Comparison of ENCODE assay signal across 8 cellular contexts in the genomic region with DNA sequence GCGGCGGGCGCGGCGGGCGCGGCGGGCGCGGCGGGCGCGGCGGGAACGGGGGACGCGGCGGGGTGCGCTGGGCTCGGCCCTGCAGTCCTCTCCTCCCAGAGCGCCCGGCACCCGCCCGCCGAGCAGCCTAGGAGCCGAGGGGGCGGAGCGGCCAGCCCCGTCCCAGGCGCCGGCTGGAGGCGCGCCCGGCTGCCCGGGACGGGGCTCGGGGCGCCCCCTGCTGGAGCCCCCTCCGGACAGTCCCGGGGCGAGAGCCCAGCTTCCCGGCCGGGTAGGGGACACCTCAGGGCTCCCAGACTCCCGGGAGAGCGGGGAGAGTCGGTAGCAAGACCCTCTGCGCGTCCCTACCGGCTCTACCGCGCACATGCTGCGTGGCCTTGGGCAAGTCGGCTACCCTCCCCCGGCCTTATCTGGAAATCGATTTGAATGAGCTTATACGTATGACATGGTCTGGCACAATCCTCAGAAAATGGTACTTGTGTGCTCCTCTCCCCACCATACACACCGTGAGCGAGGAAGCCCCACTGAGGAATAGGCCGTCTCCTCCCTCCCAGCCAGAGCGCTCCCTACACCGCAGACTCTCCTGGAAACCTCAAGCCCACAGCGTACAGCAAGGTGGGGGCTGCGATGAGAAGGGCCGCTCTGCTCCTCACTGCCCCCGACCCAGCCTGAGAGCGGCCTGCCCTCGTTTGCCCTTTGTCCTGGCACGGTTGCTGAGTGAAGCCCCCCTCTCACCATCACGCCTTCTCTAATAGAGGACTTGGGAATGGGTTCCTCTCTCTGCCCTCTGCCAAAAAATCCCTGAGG. TPM values are rescaled to one million over a fixed set of nuclear protein-coding genes. Genes with fewer than 3 reads are reported as not detected.
DNase-seq lines count a peak whose midpoint lies in the region; ATAC-seq and TF ChIP-seq lines count a peak whose summit lies in the region.

A gene (minus strand): TSS at position 139 of the 807 bp plus-strand sequence. CDS start 6,224 bp downstream, outside the sequence.

- TF ChIP-seq CTCF in neutrophil (IDR thresholded peaks at IDR 0.05), result peak; percentile 74

- H3K36me3 ChIP-seq in neutrophil (peaks cover 4% of the 10 kb centered on the region), subcutaneous abdominal adipose tissue (ENCODE audit: control insufficient read depth in 5 of 5, insufficient read depth in 5 of 5, low read length in 5 of 5) (no peaks in the 10 kb centered on the region)

- H3K4me3 ChIP-seq in neutrophil (ENCODE audit: low read depth in 1 of 2, low read length in 1 of 2) (peak within 1 kb of the TSS; percentile 76 to 81), subcutaneous abdominal adipose tissue (ENCODE audit: low read depth in 1 of 5, low read length in 5 of 5) (peak within 1 kb of the TSS; percentile 72 to 78 (median 73))

- peak; percentile 45 for DNase-seq in NCI-H345 (lab: John Stamatoyannopoulos, UW)
- DNase-seq in NCI-H345 treated with DMSO at 0.1 percent for 48 hours (lab: John Stamatoyannopoulos, UW; ENCODE audit: unreplicated experiment), result no peak
- DNase-seq in SK-N-DZ (ENCODE audit: low spot score), result peak; percentile 58
- peak; percentile 72 for DNase-seq in activated naive CD4-positive, alpha-beta T cell treated with Interleukin-2 at 50 U/mL for 16 hours
- DNase-seq in germinal center (ENCODE audit: low spot score), result peak; percentile 88

- peak within 1 kb of the TSS; percentile 66 to 78 (median 73) for H3K9ac ChIP-seq in subcutaneous abdominal adipose tissue (ENCODE audit: low read length in 5 of 5)

- peaks cover 80 to 85% of the 10 kb centered on the region in 2 experiments for H3K4me1 ChIP-seq in neutrophil (ENCODE audit: control insufficient read depth in 1 of 2, insufficient read depth in 1 of 2, low read depth in 1 of 2, low read length in 1 of 2)
- peaks cover 3 to 73% (median 64%) of the 10 kb centered on the region in 5 donors for H3K4me1 ChIP-seq in subcutaneous abdominal adipose tissue (ENCODE audit: control insufficient read depth in 5 of 5, insufficient read depth in 5 of 5, low read length in 5 of 5)

- H3K27me3 ChIP-seq in neutrophil (no peaks in the 10 kb centered on the region), subcutaneous abdominal adipose tissue (ENCODE audit: control insufficient read depth in 5 of 5, insufficient read depth in 4 of 5, low read length in 5 of 5) (no peaks in the 10 kb centered on the region)

- no peaks in the 10 kb centered on the region for H3K9me3 ChIP-seq in neutrophil
- H3K9me3 ChIP-seq in subcutaneous abdominal adipose tissue (ENCODE audit: control insufficient read depth in 5 of 5, low read length in 5 of 5), result no peaks in the 10 kb centered on the region

- ATAC-seq in HG03521 (IDR thresholded peaks at IDR 0.05; ENCODE audit: unreplicated experiment), result peak; percentile 63

- peak within 1 kb of the TSS; percentile 92 for H3K27ac ChIP-seq in neutrophil
- H3K27ac ChIP-seq in subcutaneous abdominal adipose tissue (ENCODE audit: low read depth, low read length), result peak within 1 kb of the TSS; percentile 84

RNA-seq across cellular contexts. Expression of the gene that starts here (rescaled TPM):
- polyA plus RNA-seq in SK-N-DZ (2014; cell fraction: cytosol; rRNA removed), result 0.28 and 0.65 TPM in 2 replicates
- polyA plus RNA-seq in SK-N-DZ (2014; cell fraction: nucleus; rRNA removed), result 0.62 and 0.67 TPM in 2 replicates
